In genomic region chr1:28118640-28119307, GRCh38 we compare ENCODE assay signal across 1 cellular context.
TF ChIP-seq lines count a peak whose summit lies in the region.

No MANE protein-coding gene starts in this region.

TF ChIP-seq in GM12878, 131 proteins besides CTCF, POLR2A, EP300 and RAD21 (continued from another document):
- TF ChIP-seq NR2F1 (conservative IDR thresholded peaks at IDR 0.05) (0 out of 2 replicates have a peak, but pooled peaks have one; percentile 22), CBX5 (IDR thresholded peaks at IDR 0.05; ENCODE audit: low read depth) (no peak), JUNB (IDR thresholded peaks at IDR 0.05) (peak; percentile 26; the same call in 1 of the 2 replicates), PAX5 (IDR thresholded peaks at IDR 0.05; ENCODE audit: borderline replicate concordance, low read depth, low read length) (no peak), TCF12 (IDR thresholded peaks at IDR 0.05; ENCODE audit: low read depth, low read length) (0 out of 2 replicates have a peak, but pooled peaks have one; percentile 40), EED (IDR thresholded peaks at IDR 0.05; ENCODE audit: low read depth) (0 out of 2 replicates have a peak, but pooled peaks have one; percentile 11), CUX1 (IDR thresholded peaks at IDR 0.05; ENCODE audit: insufficient replicate concordance, low read depth, low read length) (no peak), FOXM1 (IDR thresholded peaks at IDR 0.05; ENCODE audit: low read depth, low read length) (peak; percentile 16; the same call in 1 of the 2 replicates)
